In the genomic region with DNA sequence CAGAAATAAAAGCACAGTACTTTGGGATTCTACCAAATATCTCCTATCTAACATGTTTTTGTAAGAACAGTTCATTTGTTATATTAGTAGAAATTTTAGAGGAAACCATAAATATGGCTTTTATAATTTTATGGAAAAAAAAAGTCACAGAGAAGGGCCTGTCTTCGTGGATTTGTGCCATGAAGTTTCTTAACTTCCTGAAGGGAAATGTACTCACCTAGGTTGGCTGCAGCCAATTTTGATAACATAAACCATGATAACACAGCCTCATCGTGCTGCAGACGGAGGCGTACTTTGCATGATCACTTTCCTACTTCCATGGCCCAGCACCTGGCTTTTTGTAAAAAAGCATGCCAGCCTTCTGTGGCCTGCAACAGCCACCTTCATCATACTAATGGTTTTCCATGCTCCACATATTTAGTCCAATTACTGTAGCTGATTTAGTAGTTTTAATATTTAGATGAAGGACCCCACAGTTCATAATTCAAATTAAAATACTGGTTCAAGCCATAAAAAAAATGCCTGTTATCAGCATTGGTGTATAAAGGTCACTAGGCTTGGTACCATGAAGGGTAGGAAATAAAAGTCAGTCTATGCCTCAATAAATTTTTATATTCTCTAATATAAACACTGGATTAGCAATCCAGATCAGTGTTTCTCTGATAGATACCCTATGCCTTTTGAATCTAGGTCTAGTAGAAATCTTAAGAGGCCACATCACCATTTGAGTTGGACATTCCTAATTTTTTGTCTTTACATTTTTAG, we compare ENCODE assay signal across 17 cellular contexts.
A peak's percentile ranks its signal among the peaks of the same experiment; 100 is the strongest.
DNase-seq lines count a peak whose midpoint lies in the region; ATAC-seq, FAIRE-seq and TF ChIP-seq lines count a peak whose summit lies in the region.
"Had no signal": no experiment of that assay in that cellular context is flagged by ENCODE, and none has a peak within 500 bp of the region (broad histone marks: within the 10 kb centered on the region; RNA-seq: fewer than 3 reads in every experiment).

No MANE protein-coding gene starts in this region.

- H3K9ac ChIP-seq in endothelial cell of umbilical vein (replicated peaks; ENCODE audit: extremely low read depth, insufficient read depth, low read length) (no peak overlapping the region), mesendoderm (ENCODE audit: low read length) (no peak overlapping the region)

- H3K79me2 ChIP-seq in endothelial cell of umbilical vein (ENCODE audit: control insufficient read depth, insufficient read depth, low read length): peaks cover 5% of the 10 kb centered on the region
- H3K79me2 ChIP-seq in mesendoderm (ENCODE audit: control insufficient read depth, insufficient read depth, low read length): no peaks in the 10 kb centered on the region

- peaks cover 93% of the 10 kb centered on the region for H3K4me1 Mint-ChIP-seq in activated CD8-positive, alpha-beta T cell treated with anti-CD3 and anti-CD28 coated beads for 36 hours (ENCODE audit: low read depth)
- peaks cover 92% of the 10 kb centered on the region for H3K4me1 Mint-ChIP-seq in activated CD8-positive, alpha-beta T cell treated with anti-CD3 and anti-CD28 coated beads, Interleukin-2, amount 10 ng/mL, durations not matched to agents 7 days and 5 days (ENCODE audit: low read depth)

- no peaks in the 10 kb centered on the region for H3K9me1 ChIP-seq in endothelial cell of umbilical vein (replicated peaks; ENCODE audit: control insufficient read depth, extremely low read depth, insufficient read depth, low read length)

- CTCF ChIA-PET in activated CD8-positive, alpha-beta T cell treated with anti-CD3 and anti-CD28 coated beads for 36 hours (lab: Charles Lee): interaction anchor here (0.8 to 1.6 kb wide), 6 partner anchors 12 to 263 kb away, joined by 3 to 4 read pairs (median 3); no protein-coding TSS in a partner anchor
- CTCF ChIA-PET in activated CD8-positive, alpha-beta T cell treated with anti-CD3 and anti-CD28 coated beads, Interleukin-2, amount 10 ng/mL, durations not matched to agents 7 days and 5 days (lab: Charles Lee): interaction anchor here (0.8 to 1.0 kb wide), 2 partner anchors 53 to 166 kb away, joined by 3 read pairs; no protein-coding TSS in a partner anchor
- CTCF ChIA-PET in endothelial cell of umbilical vein (lab: Charles Lee): interaction anchor here (0.6 to 2.0 kb wide), 11 partner anchors 7 to 230 kb away, joined by 3 to 5 read pairs (median 3); a partner anchor contains a TSS

- no peak overlapping the region for H4K5ac ChIP-seq in mesendoderm (ENCODE audit: low read length)

- ATAC-seq in activated CD8-positive, alpha-beta T cell treated with anti-CD3 and anti-CD28 coated beads for 36 hours: no peak
- no peak for ATAC-seq in activated CD8-positive, alpha-beta T cell treated with anti-CD3 and anti-CD28 coated beads, Interleukin-2, amount 10 ng/mL, durations not matched to agents 7 days and 5 days
- peak; percentile 22; the same call in 1 of the 3 replicates for ATAC-seq in RWPE2 (ENCODE audit: low read depth)
- ATAC-seq in GM21529 (IDR thresholded peaks at IDR 0.05; ENCODE audit: unreplicated experiment): no peak
- ATAC-seq: activated naive CD4-positive, alpha-beta T cell treated with anti-CD3 and anti-CD28 coated beads, Interleukin-2, amount 50 U/mL, for 72 hours; gastrocnemius medialis had no signal

- H4K8ac ChIP-seq in mesendoderm (ENCODE audit: low read depth, low read length): no peak overlapping the region

- no peaks in the 10 kb centered on the region for H3K27me3 Mint-ChIP-seq in activated CD8-positive, alpha-beta T cell treated with anti-CD3 and anti-CD28 coated beads for 36 hours
- no peaks in the 10 kb centered on the region for H3K27me3 Mint-ChIP-seq in activated CD8-positive, alpha-beta T cell treated with anti-CD3 and anti-CD28 coated beads, Interleukin-2, amount 10 ng/mL, durations not matched to agents 7 days and 5 days (ENCODE audit: low read depth)

- H3K4me3 Mint-ChIP-seq in activated CD8-positive, alpha-beta T cell treated with anti-CD3 and anti-CD28 coated beads for 36 hours: no peak overlapping the region
- no peak overlapping the region for H3K4me3 Mint-ChIP-seq in activated CD8-positive, alpha-beta T cell treated with anti-CD3 and anti-CD28 coated beads, Interleukin-2, amount 10 ng/mL, durations not matched to agents 7 days and 5 days
- H3K4me3 Mint-ChIP-seq: CD14-positive monocyte, neural crest cell had no signal

- FAIRE-seq in endothelial cell of umbilical vein (lab: Jason Lieb, UNC) (peak; percentile 73), small intestine (lab: Jason Lieb, UNC) (no peak)

- H3K36me3 ChIP-seq in RWPE2 (ENCODE audit: low read depth) (peaks cover 3% of the 10 kb centered on the region; the same call in 1 of the 2 replicates), endothelial cell of umbilical vein (ENCODE audit: control insufficient read depth in 2 of 2, extremely low read depth in 1 of 2, insufficient read depth in 2 of 2, low read length in 2 of 2) (peaks cover 4 to 7% of the 10 kb centered on the region in 2 experiments), small intestine (ENCODE audit: control insufficient read depth in 2 of 2, insufficient read depth in 2 of 2, low read length in 2 of 2) (peaks cover 0 to 7% of the 10 kb centered on the region in 2 donors), mesendoderm (ENCODE audit: control insufficient read depth, insufficient read depth, low read length) (no peaks in the 10 kb centered on the region)
- H3K36me3 ChIP-seq: gastrocnemius medialis, tibial nerve, WERI-Rb-1 had no signal

- DNase-seq in activated CD8-positive, alpha-beta T cell treated with anti-CD3 and anti-CD28 coated beads for 36 hours: no peak
- no peak for DNase-seq in activated CD8-positive, alpha-beta T cell treated with anti-CD3 and anti-CD28 coated beads, Interleukin-2, amount 10 ng/mL, durations not matched to agents 7 days and 5 days
- DNase-seq in RWPE2 (ENCODE audit: low spot score): no peak
- DNase-seq in endothelial cell of umbilical vein (ENCODE audit: low read depth, low spot score): peak; percentile 61
- peak; percentile 91 for DNase-seq in small intestine
- no peak for DNase-seq in caudate nucleus (lab: John Stamatoyannopoulos, UW)
- no peak for DNase-seq in mesendoderm
- DNase-seq: cerebellar nuclear complex; gastrocnemius medialis; retina; stimulated activated CD4-positive, alpha-beta T cell treated with anti-CD3 and anti-CD28 coated beads, Interleukin-2, amount 100 ng/mL, for 24 hours; WERI-Rb-1 had no signal

- peak overlapping the region; percentile 44 for H3K4me2 ChIP-seq in endothelial cell of umbilical vein (ENCODE audit: insufficient read depth, low read length)
- H3K4me2 ChIP-seq in mesendoderm (ENCODE audit: low read length): no peak overlapping the region

- H3K4me1 ChIP-seq in RWPE2 (ENCODE audit: insufficient read depth, poor library complexity, severe bottlenecking) (peaks cover 85% of the 10 kb centered on the region), endothelial cell of umbilical vein (ENCODE audit: control insufficient read depth, extremely low read depth, insufficient read depth, low read length) (peaks cover 53% of the 10 kb centered on the region), small intestine (ENCODE audit: control insufficient read depth in 2 of 2, insufficient read depth in 1 of 2, low read depth in 1 of 2, low read length in 1 of 2) (peaks cover 25 to 27% of the 10 kb centered on the region in 2 donors), mesendoderm (ENCODE audit: control insufficient read depth, low read depth, low read length) (no peaks in the 10 kb centered on the region)

- H4K20me1 ChIP-seq in endothelial cell of umbilical vein (replicated peaks; ENCODE audit: control insufficient read depth, extremely low read depth, insufficient read depth, low read length): no peaks in the 10 kb centered on the region

- TF ChIP-seq POLR2A in endothelial cell of umbilical vein (IDR thresholded peaks at IDR 0.05; ENCODE audit: low read depth, low read length): no peak

- no peak overlapping the region for H3K4ac ChIP-seq in mesendoderm (ENCODE audit: low read depth, low read length)

- no peak overlapping the region for H2AK5ac ChIP-seq in mesendoderm (ENCODE audit: low read length)

- no peak overlapping the region for H2AFZ ChIP-seq in endothelial cell of umbilical vein (ENCODE audit: low read depth, low read length)

- dilution Hi-C loops in endothelial cell of umbilical vein (cut with MboI; ENCODE audit: extremely low pct_ligation_motif_present, low sequenced_read_pairs): no loop called here

- H3K18ac ChIP-seq in mesendoderm (ENCODE audit: low read length): no peak overlapping the region

- 14 to 33% (median 18%) methylated on average over 4 of the region's 4 CpGs for WGBS in small intestine, 3 donors
- no CpG with 5 or more reads among the region's 4 CpGs for WGBS in mesendoderm (ENCODE audit: extremely low coverage, insufficient coverage, low lambda C conversion rate)

- peak overlapping the region; percentile 98 for H3K27ac ChIP-seq in RWPE2 (ENCODE audit: poor library complexity, severe bottlenecking)
- H3K27ac ChIP-seq in endothelial cell of umbilical vein (ENCODE audit: insufficient read depth, low read depth, low read length): peak overlapping the region; percentile 44
- H3K27ac ChIP-seq in small intestine (ENCODE audit: low read depth in 1 of 2, low read length in 1 of 2): peak overlapping the region; percentile 78 to 89
- no peak overlapping the region for H3K27ac ChIP-seq in caudate nucleus (ENCODE audit: low read depth, low read length)
- no peak overlapping the region for H3K27ac ChIP-seq in mesendoderm (ENCODE audit: low read depth, low read length)
- H3K27ac ChIP-seq: WERI-Rb-1 had no signal

- H3K9me3 ChIP-seq in RWPE2 (ENCODE audit: severe bottlenecking): no peaks in the 10 kb centered on the region
- H3K9me3 ChIP-seq in endothelial cell of umbilical vein (replicated peaks; ENCODE audit: control insufficient read depth, insufficient read depth, low read length): no peaks in the 10 kb centered on the region
- no peaks in the 10 kb centered on the region for H3K9me3 ChIP-seq in small intestine (ENCODE audit: control insufficient read depth, low read depth)
- H3K9me3 ChIP-seq: gastrocnemius medialis, tibial nerve had no signal

- H3K4me3 ChIP-seq in RWPE2 (ENCODE audit: severe bottlenecking) (no peak overlapping the region), endothelial cell of umbilical vein (replicated peaks in 1 of 3; ENCODE audit: insufficient read depth in 1 of 3, low read depth in 1 of 3, low read length in 3 of 3) (no peak overlapping the region), small intestine (ENCODE audit: low read depth in 1 of 2, low read length in 2 of 2) (no peak overlapping the region), mesendoderm (ENCODE audit: low read length) (no peak overlapping the region)
- H3K4me3 ChIP-seq: gastrocnemius medialis, tibial nerve had no signal

- no peak overlapping the region for H2BK120ac ChIP-seq in mesendoderm (ENCODE audit: low read depth, low read length)

- no peak overlapping the region for H3K23ac ChIP-seq in mesendoderm (ENCODE audit: low read length)

- H3K56ac ChIP-seq in mesendoderm (ENCODE audit: low read length): no peak overlapping the region

- intact Hi-C loops in activated CD8-positive, alpha-beta T cell treated with anti-CD3 and anti-CD28 coated beads for 36 hours (cut with micrococcal nuclease): no loop called here
- intact Hi-C loops in endothelial cell of umbilical vein (cut with micrococcal nuclease): no loop called here

- H3K36me3 Mint-ChIP-seq in activated CD8-positive, alpha-beta T cell treated with anti-CD3 and anti-CD28 coated beads for 36 hours (ENCODE audit: low read depth): peaks cover 85% of the 10 kb centered on the region
- peaks cover 92% of the 10 kb centered on the region for H3K36me3 Mint-ChIP-seq in activated CD8-positive, alpha-beta T cell treated with anti-CD3 and anti-CD28 coated beads, Interleukin-2, amount 10 ng/mL, durations not matched to agents 7 days and 5 days (ENCODE audit: low read depth)

- H3K27ac Mint-ChIP-seq in activated CD8-positive, alpha-beta T cell treated with anti-CD3 and anti-CD28 coated beads for 36 hours: peak overlapping the region; percentile 92
- H3K27ac Mint-ChIP-seq in activated CD8-positive, alpha-beta T cell treated with anti-CD3 and anti-CD28 coated beads, Interleukin-2, amount 10 ng/mL, durations not matched to agents 7 days and 5 days: no peak overlapping the region

- BruUV-seq in endothelial cell of umbilical vein (replicated peaks; lab: Mats Ljungman, UMichigan): no TSS peak

- H2BK15ac ChIP-seq in mesendoderm (replicated peaks; ENCODE audit: low read depth): no peak overlapping the region

- TF ChIP-seq CTCF in activated CD8-positive, alpha-beta T cell treated with anti-CD3 and anti-CD28 coated beads for 36 hours (IDR thresholded peaks at IDR 0.05): no peak
- TF ChIP-seq CTCF in RWPE2 (IDR thresholded peaks at IDR 0.05; ENCODE audit: poor library complexity, severe bottlenecking): no peak
- TF ChIP-seq CTCF in endothelial cell of umbilical vein (IDR thresholded peaks at IDR 0.05; ENCODE audit: extremely low read depth in 1 of 2, insufficient read depth in 1 of 2, low read depth in 1 of 2, low read length in 2 of 2): no peak

- no peak overlapping the region for H2BK5ac ChIP-seq in mesendoderm (ENCODE audit: low read length)

- peaks cover 4% of the 10 kb centered on the region for H3K9me3 Mint-ChIP-seq in activated CD8-positive, alpha-beta T cell treated with anti-CD3 and anti-CD28 coated beads for 36 hours
- H3K9me3 Mint-ChIP-seq in activated CD8-positive, alpha-beta T cell treated with anti-CD3 and anti-CD28 coated beads, Interleukin-2, amount 10 ng/mL, durations not matched to agents 7 days and 5 days (ENCODE audit: insufficient read depth): no peaks in the 10 kb centered on the region
- H3K9me3 Mint-ChIP-seq: neural crest cell had no signal

- H3K79me1 ChIP-seq in mesendoderm (ENCODE audit: low read length): no peaks in the 10 kb centered on the region

- POLR2A ChIA-PET in activated CD8-positive, alpha-beta T cell treated with anti-CD3 and anti-CD28 coated beads for 36 hours (lab: Charles Lee): no interaction called here
- POLR2A ChIA-PET in activated CD8-positive, alpha-beta T cell treated with anti-CD3 and anti-CD28 coated beads, Interleukin-2, amount 10 ng/mL, durations not matched to agents 7 days and 5 days (lab: Charles Lee): no interaction called here
- POLR2A ChIA-PET in endothelial cell of umbilical vein (lab: Charles Lee): interaction anchor here (1.3 kb wide), 1 partner anchor 7 kb away, joined by 3 read pairs; no protein-coding TSS in a partner anchor

- H3K27me3 ChIP-seq in RWPE2 (ENCODE audit: insufficient read depth, poor library complexity, severe bottlenecking) (no peaks in the 10 kb centered on the region), endothelial cell of umbilical vein (ENCODE audit: control insufficient read depth in 2 of 2, insufficient read depth in 2 of 2, low read length in 2 of 2) (no peaks in the 10 kb centered on the region), small intestine (ENCODE audit: control insufficient read depth in 2 of 2, insufficient read depth in 2 of 2, low read length in 2 of 2) (no peaks in the 10 kb centered on the region), mesendoderm (ENCODE audit: insufficient read depth, low read length, poor library complexity) (no peaks in the 10 kb centered on the region)
- H3K27me3 ChIP-seq: gastrocnemius medialis, tibial nerve had no signal

Comparison
In these comparisons a context has a peak if more than half of its experiments do, and no peak if none do; other contexts are left out.
1. DNase-seq: peak in endothelial cell of umbilical vein (single experiment) and small intestine (single experiment); none in activated CD8-positive, alpha-beta T cell treated with anti-CD3 and anti-CD28 coated beads for 36 hours (single experiment), activated CD8-positive, alpha-beta T cell treated with anti-CD3 and anti-CD28 coated beads, Interleukin-2, amount 10 ng/mL, durations not matched to agents 7 days and 5 days (single experiment), RWPE2 (single experiment), caudate nucleus (0 of 61) and mesendoderm (single experiment).
2. H3K27ac ChIP-seq: peak in RWPE2 (single experiment), endothelial cell of umbilical vein (single experiment) and small intestine (2 of 2); none in caudate nucleus (single experiment) and mesendoderm (single experiment).